In the genomic region with DNA sequence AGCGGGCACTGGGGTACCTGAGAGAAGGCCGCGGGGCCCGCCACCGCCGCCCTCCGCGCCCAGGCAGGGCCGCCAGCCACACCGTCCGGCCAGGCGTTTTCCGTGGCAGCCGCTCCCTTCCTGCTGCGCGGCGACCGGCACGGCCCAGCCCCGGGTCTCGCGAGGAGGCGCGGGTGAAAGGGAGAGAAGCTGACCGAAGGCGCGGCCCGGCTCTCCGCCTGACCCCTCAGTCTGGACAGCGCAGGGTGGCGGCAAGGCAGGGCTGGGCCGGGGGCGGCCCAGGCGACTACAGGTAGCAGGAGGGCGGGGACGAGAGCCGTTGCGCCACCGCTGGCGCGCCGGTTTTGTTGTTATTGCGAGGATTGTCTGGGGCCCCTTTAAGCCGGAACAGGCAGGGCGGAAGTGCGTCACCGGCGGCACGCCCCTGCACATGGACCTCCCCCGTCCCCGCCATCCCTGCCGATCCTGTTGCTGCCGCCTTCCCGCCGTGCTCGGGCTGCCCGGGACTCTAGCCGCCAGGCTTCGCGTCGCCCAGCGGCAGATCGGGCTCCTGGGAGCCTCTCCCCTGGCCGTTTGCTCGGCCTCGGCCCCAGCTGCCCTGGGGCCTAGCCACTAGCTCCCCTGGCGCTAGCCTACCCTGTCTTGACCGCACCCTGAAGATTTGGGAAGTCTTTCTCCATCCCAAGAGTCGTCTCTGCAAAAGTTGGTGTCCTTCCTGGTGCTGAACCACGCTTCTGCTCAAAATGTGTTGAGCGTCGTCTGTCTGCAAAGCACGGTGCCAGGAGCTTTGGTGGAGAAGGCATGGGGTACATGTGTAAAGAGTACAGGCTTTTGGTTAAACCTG, we compare ENCODE assay signal across 1 cellular context.
TF ChIP-seq lines count a peak whose summit lies in the region.

A gene with protein sequence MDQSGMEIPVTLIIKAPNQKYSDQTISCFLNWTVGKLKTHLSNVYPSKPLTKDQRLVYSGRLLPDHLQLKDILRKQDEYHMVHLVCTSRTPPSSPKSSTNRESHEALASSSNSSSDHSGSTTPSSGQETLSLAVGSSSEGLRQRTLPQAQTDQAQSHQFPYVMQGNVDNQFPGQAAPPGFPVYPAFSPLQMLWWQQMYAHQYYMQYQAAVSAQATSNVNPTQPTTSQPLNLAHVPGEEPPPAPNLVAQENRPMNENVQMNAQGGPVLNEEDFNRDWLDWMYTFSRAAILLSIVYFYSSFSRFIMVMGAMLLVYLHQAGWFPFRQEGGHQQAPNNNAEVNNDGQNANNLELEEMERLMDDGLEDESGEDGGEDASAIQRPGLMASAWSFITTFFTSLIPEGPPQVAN (minus strand): TSS at position 352 of the 844 bp plus-strand sequence. CDS start 805 bp downstream, outside the sequence.

TF ChIP-seq in HepG2, 621 proteins besides CTCF, POLR2A, EP300 and RAD21 (continued from another document):
- TF ChIP-seq ZBTB38 (CRISPR knock-in tag; IDR thresholded peaks at IDR 0.05) (peak; percentile 50), FOXA3 (CRISPR knock-in tag; IDR thresholded peaks at IDR 0.05) (peak; percentile 52), ZFP90 (CRISPR knock-in tag; IDR thresholded peaks at IDR 0.05; ENCODE audit: borderline replicate concordance) (peak; percentile 75; the same call in 1 of the 2 replicates), ZNF572 (CRISPR knock-in tag; IDR thresholded peaks at IDR 0.05) (no peak), ZNF20 (CRISPR knock-in tag; IDR thresholded peaks at IDR 0.05) (no peak), GLI4 (CRISPR knock-in tag; IDR thresholded peaks at IDR 0.05; ENCODE audit: borderline replicate concordance) (no peak), PHF8 (CRISPR knock-in tag; IDR thresholded peaks at IDR 0.05) (peak; percentile 97), ZEB1 (IDR thresholded peaks at IDR 0.05; ENCODE audit: insufficient replicate concordance, low read depth) (peak; percentile 80), NR1H2 (CRISPR knock-in tag; IDR thresholded peaks at IDR 0.05; ENCODE audit: borderline replicate concordance, low read depth) (peak; percentile 85), ZNF7 (CRISPR knock-in tag; IDR thresholded peaks at IDR 0.05) (0 out of 2 replicates have a peak, but pooled peaks have one; percentile 9), ZSCAN31 (CRISPR knock-in tag; IDR thresholded peaks at IDR 0.05; ENCODE audit: low read depth) (peak; percentile 90), NCOR1 (IDR thresholded peaks at IDR 0.05; ENCODE audit: borderline replicate concordance, low read length) (peak; percentile 46; the same call in 1 of the 2 replicates), TOPORS (CRISPR knock-in tag; IDR thresholded peaks at IDR 0.05) (peak; percentile 64; the same call in 1 of the 2 replicates), ZNF781 (CRISPR knock-in tag; IDR thresholded peaks at IDR 0.05; ENCODE audit: borderline replicate concordance, not compliant biosample characterization) (no peak), ZNF225 (CRISPR knock-in tag; IDR thresholded peaks at IDR 0.05) (peak; percentile 78; the same call in 1 of the 2 replicates), CCDC6 (CRISPR knock-in tag; IDR thresholded peaks at IDR 0.05) (peak; percentile 68; the same call in 1 of the 2 replicates), ZNF253 (CRISPR knock-in tag; IDR thresholded peaks at IDR 0.05; ENCODE audit: borderline replicate concordance) (0 out of 2 replicates have a peak, but pooled peaks have one; percentile 54), FLYWCH1 (CRISPR knock-in tag; IDR thresholded peaks at IDR 0.05) (0 out of 2 replicates have a peak, but pooled peaks have one; percentile 41), SUZ12 (IDR thresholded peaks at IDR 0.05; ENCODE audit: low read depth, low read length) (no peak), TBX2 (CRISPR knock-in tag; IDR thresholded peaks at IDR 0.05; ENCODE audit: borderline replicate concordance) (peak; percentile 91), GATAD2A (CRISPR knock-in tag; IDR thresholded peaks at IDR 0.05) (peak; percentile 30; the same call in 1 of the 2 replicates)
- TF ChIP-seq, protein P1, sequence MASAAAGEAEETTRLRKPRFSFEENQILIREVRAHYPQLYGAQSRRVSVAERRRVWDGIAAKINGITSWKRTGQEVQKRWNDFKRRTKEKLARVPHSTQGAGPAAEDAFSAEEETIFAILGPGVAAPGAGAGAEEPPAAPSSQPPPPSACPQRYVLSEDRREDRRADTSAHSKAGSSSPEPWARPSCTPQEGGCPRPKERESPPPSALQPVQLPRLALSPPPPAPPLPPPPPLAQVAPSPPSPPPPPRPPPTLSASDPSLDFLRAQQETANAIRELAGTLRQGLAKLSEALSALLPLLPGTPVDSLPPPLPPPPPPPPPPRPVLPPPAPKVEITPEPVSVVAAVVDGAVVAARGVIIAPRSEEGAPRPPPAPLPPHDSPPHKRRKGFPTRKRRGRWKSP (CRISPR knock-in tag; IDR thresholded peaks at IDR 0.05), result peak; percentile 7; the same call in 1 of the 2 replicates
- TF ChIP-seq, protein P2, sequence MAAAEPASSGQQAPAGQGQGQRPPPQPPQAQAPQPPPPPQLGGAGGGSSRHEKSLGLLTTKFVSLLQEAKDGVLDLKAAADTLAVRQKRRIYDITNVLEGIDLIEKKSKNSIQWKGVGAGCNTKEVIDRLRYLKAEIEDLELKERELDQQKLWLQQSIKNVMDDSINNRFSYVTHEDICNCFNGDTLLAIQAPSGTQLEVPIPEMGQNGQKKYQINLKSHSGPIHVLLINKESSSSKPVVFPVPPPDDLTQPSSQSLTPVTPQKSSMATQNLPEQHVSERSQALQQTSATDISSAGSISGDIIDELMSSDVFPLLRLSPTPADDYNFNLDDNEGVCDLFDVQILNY (CRISPR knock-in tag; conservative IDR thresholded peaks at IDR 0.05), result no peak; the same call in 1 of the 2 replicates
- TF ChIP-seq, protein P3, sequence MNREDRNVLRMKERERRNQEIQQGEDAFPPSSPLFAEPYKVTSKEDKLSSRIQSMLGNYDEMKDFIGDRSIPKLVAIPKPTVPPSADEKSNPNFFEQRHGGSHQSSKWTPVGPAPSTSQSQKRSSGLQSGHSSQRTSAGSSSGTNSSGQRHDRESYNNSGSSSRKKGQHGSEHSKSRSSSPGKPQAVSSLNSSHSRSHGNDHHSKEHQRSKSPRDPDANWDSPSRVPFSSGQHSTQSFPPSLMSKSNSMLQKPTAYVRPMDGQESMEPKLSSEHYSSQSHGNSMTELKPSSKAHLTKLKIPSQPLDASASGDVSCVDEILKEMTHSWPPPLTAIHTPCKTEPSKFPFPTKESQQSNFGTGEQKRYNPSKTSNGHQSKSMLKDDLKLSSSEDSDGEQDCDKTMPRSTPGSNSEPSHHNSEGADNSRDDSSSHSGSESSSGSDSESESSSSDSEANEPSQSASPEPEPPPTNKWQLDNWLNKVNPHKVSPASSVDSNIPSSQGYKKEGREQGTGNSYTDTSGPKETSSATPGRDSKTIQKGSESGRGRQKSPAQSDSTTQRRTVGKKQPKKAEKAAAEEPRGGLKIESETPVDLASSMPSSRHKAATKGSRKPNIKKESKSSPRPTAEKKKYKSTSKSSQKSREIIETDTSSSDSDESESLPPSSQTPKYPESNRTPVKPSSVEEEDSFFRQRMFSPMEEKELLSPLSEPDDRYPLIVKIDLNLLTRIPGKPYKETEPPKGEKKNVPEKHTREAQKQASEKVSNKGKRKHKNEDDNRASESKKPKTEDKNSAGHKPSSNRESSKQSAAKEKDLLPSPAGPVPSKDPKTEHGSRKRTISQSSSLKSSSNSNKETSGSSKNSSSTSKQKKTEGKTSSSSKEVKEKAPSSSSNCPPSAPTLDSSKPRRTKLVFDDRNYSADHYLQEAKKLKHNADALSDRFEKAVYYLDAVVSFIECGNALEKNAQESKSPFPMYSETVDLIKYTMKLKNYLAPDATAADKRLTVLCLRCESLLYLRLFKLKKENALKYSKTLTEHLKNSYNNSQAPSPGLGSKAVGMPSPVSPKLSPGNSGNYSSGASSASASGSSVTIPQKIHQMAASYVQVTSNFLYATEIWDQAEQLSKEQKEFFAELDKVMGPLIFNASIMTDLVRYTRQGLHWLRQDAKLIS (CRISPR knock-in tag; IDR thresholded peaks at IDR 0.05), result no peak
- TF ChIP-seq, protein P4, sequence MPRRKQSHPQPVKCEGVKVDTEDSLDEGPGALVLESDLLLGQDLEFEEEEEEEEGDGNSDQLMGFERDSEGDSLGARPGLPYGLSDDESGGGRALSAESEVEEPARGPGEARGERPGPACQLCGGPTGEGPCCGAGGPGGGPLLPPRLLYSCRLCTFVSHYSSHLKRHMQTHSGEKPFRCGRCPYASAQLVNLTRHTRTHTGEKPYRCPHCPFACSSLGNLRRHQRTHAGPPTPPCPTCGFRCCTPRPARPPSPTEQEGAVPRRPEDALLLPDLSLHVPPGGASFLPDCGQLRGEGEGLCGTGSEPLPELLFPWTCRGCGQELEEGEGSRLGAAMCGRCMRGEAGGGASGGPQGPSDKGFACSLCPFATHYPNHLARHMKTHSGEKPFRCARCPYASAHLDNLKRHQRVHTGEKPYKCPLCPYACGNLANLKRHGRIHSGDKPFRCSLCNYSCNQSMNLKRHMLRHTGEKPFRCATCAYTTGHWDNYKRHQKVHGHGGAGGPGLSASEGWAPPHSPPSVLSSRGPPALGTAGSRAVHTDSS (CRISPR knock-in tag; conservative IDR thresholded peaks at IDR 0.05), result no peak
